Comparison of ENCODE assay signal across 23 cellular contexts in the genomic region with DNA sequence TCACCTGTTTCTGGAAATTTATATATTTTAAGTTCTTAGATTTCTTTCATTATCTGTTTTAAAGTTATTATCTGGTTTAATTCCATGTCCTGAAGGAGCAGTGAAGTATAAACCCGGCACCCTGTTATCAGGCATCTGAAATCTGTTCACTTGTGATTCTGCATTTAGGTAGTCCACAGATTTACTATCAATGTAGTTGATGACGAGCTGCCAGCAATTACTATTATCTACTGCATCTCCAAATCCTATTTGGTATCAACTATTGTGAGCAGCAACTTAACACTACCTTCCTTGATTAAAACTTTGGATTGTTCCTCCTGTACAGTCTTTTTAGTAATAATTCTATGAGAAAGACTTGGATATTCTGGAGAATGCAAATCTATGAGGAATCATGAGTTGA.
"Had no signal": no experiment of that assay in that cellular context is flagged by ENCODE, and none has a peak within 500 bp of the region (broad histone marks: within the 10 kb centered on the region; RNA-seq: fewer than 3 reads in every experiment).

No MANE protein-coding gene starts in this region.

- H3K9me3 ChIP-seq: heart left ventricle, pancreas, prostate gland, sigmoid colon, stomach, thyroid gland had no signal

- H3K27ac ChIP-seq: foreskin keratinocyte, heart left ventricle, pancreas, prostate gland, sigmoid colon, thyroid gland, VCaP had no signal

- H3K27me3 Mint-ChIP-seq: activated naive CD4-positive, alpha-beta T cell treated with anti-CD3 and anti-CD28 coated beads, Interleukin-2, amount 10 ng/mL, durations not matched to agents 7 days and 5 days; stimulated activated naive B cell treated with anti-CD40 and anti-IgM and Interleukin-4, amounts not matched to agents 10 μg/mL and 1 μg/mL and 100 μg/mL, for 72 hours had no signal

- H3K4me3 ChIP-seq: heart left ventricle, pancreas, prostate gland, sigmoid colon, stomach, thyroid gland had no signal

- H3K9me3 Mint-ChIP-seq: activated naive CD4-positive, alpha-beta T cell treated with anti-CD3 and anti-CD28 coated beads, Interleukin-2, amount 10 ng/mL, durations not matched to agents 7 days and 5 days; activated T-helper 1 cell treated with anti-CD3 and anti-CD28 coated beads, Interleukin-12 subunit alpha, Interleukin-12 subunit beta, Interleukin-2, Interleukin-4 antibody, amounts not matched to agents 30 ng/mL and 10 ng/mL and 1 ng/mL, durations not matched to agents 14 hours and 24 hours and 36 hours; stimulated activated naive B cell treated with anti-CD40 and anti-IgM and Interleukin-4, amounts not matched to agents 10 μg/mL and 1 μg/mL and 100 μg/mL, for 72 hours had no signal

- H3K27ac Mint-ChIP-seq: activated naive CD4-positive, alpha-beta T cell treated with anti-CD3 and anti-CD28 coated beads, Interleukin-2, amount 10 ng/mL, durations not matched to agents 7 days and 5 days had no signal

- ATAC-seq: esophagus mucosa; foreskin keratinocyte; heart left ventricle; stimulated activated naive B cell treated with anti-CD40 and anti-IgM and Interleukin-4, amounts not matched to agents 10 μg/mL and 1 μg/mL and 100 μg/mL, for 72 hours had no signal

- H3K4me1 ChIP-seq: prostate gland, sigmoid colon had no signal

- H3K27me3 ChIP-seq: foreskin keratinocyte, heart left ventricle, pancreas, sigmoid colon, stomach, thyroid gland had no signal

- H3K4me3 Mint-ChIP-seq: activated naive CD4-positive, alpha-beta T cell treated with anti-CD3 and anti-CD28 coated beads, Interleukin-2, amount 10 ng/mL, durations not matched to agents 7 days and 5 days; activated T-helper 1 cell treated with anti-CD3 and anti-CD28 coated beads, Interleukin-12 subunit alpha, Interleukin-12 subunit beta, Interleukin-2, Interleukin-4 antibody, amounts not matched to agents 30 ng/mL and 10 ng/mL and 1 ng/mL, durations not matched to agents 14 hours and 24 hours and 36 hours had no signal

- H3K36me3 ChIP-seq: pancreas, prostate gland, thyroid gland had no signal

- DNase-seq: activated CD4-positive, alpha-beta T cell treated with anti-CD3 and anti-CD28 coated beads for 4 hours; activated CD4-positive, alpha-beta T cell treated with anti-CD3 and anti-CD28 coated beads, Interleukin-2, amount 50 U/mL, for 4 hours; activated gamma-delta T cell; activated naive CD4-positive, alpha-beta T cell treated with anti-CD3 and anti-CD28 coated beads, Interleukin-2, amount 10 ng/mL, durations not matched to agents 7 days and 5 days; activated T-cell treated with anti-CD3 and anti-CD28 coated beads for 4 hours; cerebellar nuclear complex; cortex of kidney; foreskin keratinocyte; heart left ventricle; nucleus accumbens; pancreas; sigmoid colon; stimulated activated CD4-positive, alpha-beta T cell treated with anti-CD3 and anti-CD28 coated beads, Interleukin-1b, Interleukin-23, amount 100 ng/mL, for 48 hours; stimulated activated CD4-positive, alpha-beta T cell treated with anti-CD3 and anti-CD28 coated beads, Interleukin-4, amount 100 ng/mL, for 4 hours; stimulated activated CD8-positive, alpha-beta memory T cell treated with anti-CD3 and anti-CD28 coated beads, Interleukin-4, amount 100 ng/mL, for 48 hours; stimulated activated naive B cell treated with anti-CD40 and anti-IgM and Interleukin-4, amounts not matched to agents 10 μg/mL and 1 μg/mL and 100 μg/mL, for 72 hours; stomach; T-helper 1 cell; thyroid gland had no signal
